In genomic region chr11:125179346-125179745, GRCh38 we compare ENCODE assay signal across 23 cellular contexts. TPM values are rescaled to one million over a fixed set of nuclear protein-coding genes. Genes with fewer than 3 reads are reported as not detected.
DNase-seq lines count a peak whose midpoint lies in the region; ATAC-seq, FAIRE-seq and TF ChIP-seq lines count a peak whose summit lies in the region.
"Had no signal": no experiment of that assay in that cellular context is flagged by ENCODE, and none has a peak within 500 bp of the region (broad histone marks: within the 10 kb centered on the region; RNA-seq: fewer than 3 reads in every experiment).

No MANE protein-coding gene starts in this region.

- no peak for TF ChIP-seq POLR2A in H1 (IDR thresholded peaks at IDR 0.05; ENCODE audit: control extremely low read depth in 1 of 2, low read depth in 2 of 2, low read length in 2 of 2)
- no peak for TF ChIP-seq POLR2A in thyroid gland (IDR thresholded peaks at IDR 0.05)
- TF ChIP-seq POLR2A in adrenal gland (IDR thresholded peaks at IDR 0.05), result no peak

- H3K4me1 Mint-ChIP-seq in neural progenitor cell, result peaks cover 60% of the 10 kb centered on the region

- H3K79me2 ChIP-seq in H1 (ENCODE audit: control insufficient read depth in 1 of 2, insufficient read depth in 2 of 2, low read length in 2 of 2) (no peaks in the 10 kb centered on the region; a peak in 1 of 4 replicates), neural progenitor cell (ENCODE audit: low read depth) (peaks cover 13% of the 10 kb centered on the region)

- H3K14ac ChIP-seq in H1 (ENCODE audit: insufficient read length), result no peak overlapping the region

- no peak overlapping the region for H3K56ac ChIP-seq in H1 (replicated peaks; ENCODE audit: insufficient read length, low read depth, low read length)

- no peak overlapping the region for H3K9ac ChIP-seq in H1 (replicated peaks in 1 of 4; ENCODE audit: extremely low read depth in 1 of 4, low read depth in 3 of 4, low read length in 3 of 4)
- no peak overlapping the region for H3K9ac ChIP-seq in neural progenitor cell

- intact Hi-C loops in thyroid gland (cut with DNase I), result no loop called here
- intact Hi-C loops in adrenal gland (cut with DNase I), result no loop called here

- TF ChIP-seq CTCF in RWPE2 (IDR thresholded peaks at IDR 0.05; ENCODE audit: poor library complexity, severe bottlenecking) (no peak), H1 (IDR thresholded peaks at IDR 0.05; ENCODE audit: control extremely low read depth in 1 of 3, insufficient read depth in 1 of 3, low read depth in 1 of 3, low read length in 3 of 3) (no peak), neural progenitor cell (IDR thresholded peaks at IDR 0.05) (no peak), thyroid gland (IDR thresholded peaks at IDR 0.05) (no peak), adrenal gland (IDR thresholded peaks at IDR 0.05) (no peak)

- H3K36me3 Mint-ChIP-seq in neural progenitor cell, result peaks cover 12% of the 10 kb centered on the region

- H3K9me3 ChIP-seq in RWPE2 (ENCODE audit: severe bottlenecking) (no peaks in the 10 kb centered on the region), H1 (ENCODE audit: insufficient read depth in 2 of 2, low read depth in 1 of 2, low read length in 1 of 2) (no peaks in the 10 kb centered on the region), neural progenitor cell (ENCODE audit: low read depth) (no peaks in the 10 kb centered on the region), thyroid gland (no peaks in the 10 kb centered on the region), adrenal gland (replicated peaks in 1 of 3) (no peaks in the 10 kb centered on the region)
- H3K9me3 ChIP-seq: BE2C had no signal

- no peak overlapping the region for H3K4ac ChIP-seq in H1 (replicated peaks; ENCODE audit: insufficient read length, low read depth, low read length)

- TF ChIP-seq EP300 in H1 (IDR thresholded peaks at IDR 0.05; ENCODE audit: borderline replicate concordance in 1 of 2, low read depth in 2 of 2, low read length in 2 of 2), result no peak

- no peaks in the 10 kb centered on the region; the same call in 1 of the 2 replicates for H3K79me1 ChIP-seq in H1 (ENCODE audit: low read depth, low read length)

- FAIRE-seq in H1 (lab: Jason Lieb, UNC), result no peak
- FAIRE-seq: A204.1, D721Med, H54, HTR-8/SVneo, K562 had no signal

- CTCF ChIA-PET in H1 (lab: Charles Lee; ENCODE audit: partially characterized antibody), result interaction anchor here (0.7 to 2.2 kb wide), 10 partner anchors 9 to 175 kb away, joined by 3 to 6 read pairs (median 4); no protein-coding TSS in a partner anchor

- no peak overlapping the region for H3K27ac ChIP-seq in RWPE2 (ENCODE audit: poor library complexity, severe bottlenecking)
- H3K27ac ChIP-seq in H1 (ENCODE audit: low read depth, low read length), result no peak overlapping the region
- H3K27ac ChIP-seq in neural progenitor cell, result no peak overlapping the region
- H3K27ac ChIP-seq in thyroid gland, result peak overlapping the region in 1 of 3 donors; percentile 27
- no peak overlapping the region for H3K27ac ChIP-seq in adrenal gland
- H3K27ac ChIP-seq: C4-2B had no signal

- H3K27me3 ChIP-seq in RWPE2 (ENCODE audit: insufficient read depth, poor library complexity, severe bottlenecking) (no peaks in the 10 kb centered on the region), H1 (replicated peaks in 1 of 4; ENCODE audit: control insufficient read depth in 3 of 4, extremely low read depth in 1 of 4, insufficient read depth in 3 of 4, low read length in 3 of 4) (no peaks in the 10 kb centered on the region), neural progenitor cell (no peaks in the 10 kb centered on the region), thyroid gland (no peaks in the 10 kb centered on the region), adrenal gland (no peaks in the 10 kb centered on the region)

- TF ChIP-seq RAD21 in H1 (IDR thresholded peaks at IDR 0.05 in 1 of 2, conservative IDR thresholded peaks at IDR 0.05 in 1 of 2; ENCODE audit: low read depth in 2 of 2, low read length in 2 of 2), result no peak

- H3K18ac ChIP-seq in H1 (ENCODE audit: extremely low read depth, low read length), result no peak overlapping the region; the same call in 1 of the 2 replicates

- no peak overlapping the region for H2BK12ac ChIP-seq in H1 (ENCODE audit: low read depth, low read length)

- no peak overlapping the region for H4K5ac ChIP-seq in H1 (ENCODE audit: insufficient read length, low read depth, low read length)

- no peak overlapping the region for H2BK120ac ChIP-seq in H1 (replicated peaks; ENCODE audit: low read depth, low read length)

- H2BK15ac ChIP-seq in H1 (ENCODE audit: low read length), result no peak overlapping the region

- H3F3A ChIP-seq in neural progenitor cell (ENCODE audit: low read depth), result peaks cover 12% of the 10 kb centered on the region

- H4K20me1 ChIP-seq in H1 (replicated peaks in 1 of 2; ENCODE audit: control insufficient read depth in 1 of 2, insufficient read depth in 2 of 2, low read length in 2 of 2) (no peaks in the 10 kb centered on the region), neural progenitor cell (ENCODE audit: low read depth) (peaks cover 35% of the 10 kb centered on the region)

- no peaks in the 10 kb centered on the region for H3K9me3 Mint-ChIP-seq in neural progenitor cell
- H3K9me3 Mint-ChIP-seq: CD4-positive, alpha-beta T cell; HFFc6 had no signal

- 69% methylated on average over 9 of the region's 9 CpGs; no CpG with 5 or more reads in 1 of the 2 experiments for WGBS in H1 (ENCODE audit: extremely low coverage in 1 of 2, insufficient coverage in 1 of 2, insufficient read length in 1 of 2, insufficient replicate concordance in 2 of 2, low coverage in 1 of 2, low lambda C conversion rate in 2 of 2, missing lambda C conversion rate in 1 of 2), 2 experiments
- 75 to 77% methylated on average over 9 of the region's 9 CpGs for WGBS in thyroid gland, 2 donors
- WGBS in adrenal gland, 4 donors, result 68 to 80% (median 77%) methylated on average over 9 of the region's 9 CpGs

- H4K91ac ChIP-seq in H1 (replicated peaks; ENCODE audit: insufficient read length, low read length), result no peak overlapping the region

- no peaks in the 10 kb centered on the region for H3K23me2 ChIP-seq in H1 (ENCODE audit: low read depth, low read length)

- DNase-seq in RWPE2 (ENCODE audit: low spot score), result peak; percentile 19
- no peak for DNase-seq in H1 (ENCODE audit: low read depth in 1 of 2, low spot score in 2 of 2)
- no peak for DNase-seq in neural progenitor cell (ENCODE audit: low spot score)
- DNase-seq in thyroid gland, result peak; percentile 55 to 56
- DNase-seq in C1 segment of cervical spinal cord (lab: John Stamatoyannopoulos, UW), result no peak
- no peak for DNase-seq in DMS153 treated with DMSO at 0.1 percent for 48 hours (lab: John Stamatoyannopoulos, UW; ENCODE audit: unreplicated experiment)
- DNase-seq in adrenal gland, result no peak
- DNase-seq: ACHN; BE2C; Caco-2; CD4-positive, alpha-beta T cell; DMS79 treated with DMSO at 0.1 percent for 48 hours; GF-D8; HCEC 1CT; HFFc6; IMR-90 had no signal

- no peak overlapping the region for H2BK5ac ChIP-seq in H1 (ENCODE audit: low read depth, low read length)

- POLR2A ChIA-PET in H1 (lab: Charles Lee; ENCODE audit: partially characterized antibody), result no interaction called here

- ATAC-seq in RWPE2 (ENCODE audit: low read depth) (no peak), GM21447 (IDR thresholded peaks at IDR 0.05; ENCODE audit: unreplicated experiment) (no peak)
- ATAC-seq: K562 had no signal

- H3K4me2 ChIP-seq in H1 (ENCODE audit: insufficient read depth in 1 of 2, low read depth in 2 of 2, low read length in 2 of 2), result no peak overlapping the region
- H3K4me2 ChIP-seq in neural progenitor cell, result no peak overlapping the region

- peak overlapping the region; percentile 15; the same call in 1 of the 2 replicates for H4K8ac ChIP-seq in H1 (ENCODE audit: extremely low read depth, insufficient read depth, low read length)

- H2BK20ac ChIP-seq in H1 (ENCODE audit: low read length), result no peak overlapping the region

- no peak overlapping the region for H2AK5ac ChIP-seq in H1 (ENCODE audit: low read depth, low read length)

- H3K4me3 ChIP-seq in RWPE2 (ENCODE audit: severe bottlenecking) (no peak overlapping the region), H1 (ENCODE audit: extremely low read depth in 1 of 4, insufficient read depth in 2 of 4, low read depth in 3 of 4, low read length in 4 of 4) (no peak overlapping the region), neural progenitor cell (no peak overlapping the region), thyroid gland (replicated peaks in 1 of 3) (no peak overlapping the region), adrenal gland (no peak overlapping the region)
- H3K4me3 ChIP-seq: K562 had no signal

- H3K4me1 ChIP-seq in RWPE2 (ENCODE audit: insufficient read depth, poor library complexity, severe bottlenecking), result no peaks in the 10 kb centered on the region
- H3K4me1 ChIP-seq in H1 (replicated peaks in 1 of 4; ENCODE audit: control insufficient read depth in 3 of 4, insufficient read depth in 4 of 4, low read length in 3 of 4), result peaks cover 1 to 23% (median 4%) of the 10 kb centered on the region in 4 experiments; a peak in 4 of 7 replicates
- H3K4me1 ChIP-seq in neural progenitor cell, result peaks cover 37% of the 10 kb centered on the region
- peaks cover 38 to 76% of the 10 kb centered on the region in 2 donors for H3K4me1 ChIP-seq in thyroid gland
- H3K4me1 ChIP-seq in adrenal gland (replicated peaks in 1 of 2), result no peaks in the 10 kb centered on the region
- H3K4me1 ChIP-seq: BE2C, Caco-2 had no signal

- no peaks in the 10 kb centered on the region for H3K36me3 ChIP-seq in RWPE2 (ENCODE audit: low read depth)
- H3K36me3 ChIP-seq in H1 (ENCODE audit: control insufficient read depth in 2 of 4, insufficient read depth in 4 of 4, low read length in 3 of 4), result no peaks in the 10 kb centered on the region
- no peaks in the 10 kb centered on the region for H3K36me3 ChIP-seq in neural progenitor cell
- no peaks in the 10 kb centered on the region for H3K36me3 ChIP-seq in thyroid gland
- no peaks in the 10 kb centered on the region for H3K36me3 ChIP-seq in adrenal gland (replicated peaks in 1 of 2)
- H3K36me3 ChIP-seq: BE2C had no signal

- no peak overlapping the region for H3K4me3 Mint-ChIP-seq in neural progenitor cell
- H3K4me3 Mint-ChIP-seq: CD4-positive, alpha-beta T cell; HFFc6 had no signal

- peak overlapping the region; percentile 9 for H3K27ac Mint-ChIP-seq in neural progenitor cell
- H3K27ac Mint-ChIP-seq: CD4-positive, alpha-beta T cell; HFFc6 had no signal

- H3K27me3 Mint-ChIP-seq in neural progenitor cell (ENCODE audit: insufficient read depth, low read depth), result no peaks in the 10 kb centered on the region

- no peak overlapping the region for H2AFZ ChIP-seq in H1 (ENCODE audit: low read length)
- H2AFZ ChIP-seq in neural progenitor cell (replicated peaks), result no peak overlapping the region

- H3K23ac ChIP-seq in H1 (ENCODE audit: insufficient read length), result no peak overlapping the region

RNA-seq across cellular contexts. Expression of gene PKNOX2, which starts 14.8 kb away (rescaled TPM):
- total RNA-seq in H1 (2021; fragmentation: NEBNext Ultra II Directional; extraction: Animal tissue kit (Norgen Biotek cat#: 25700)), result 1.9 and 2.0 TPM in 2 replicates
- polyA plus RNA-seq in H1 (2011; rRNA removed) (2.0 and 2.5 TPM in 2 replicates), adrenal gland (1 to 10 TPM; 2.0 to 2.7 (median 2.0) TPM)
- polyA plus RNA-seq in H1 (2011; cell fraction: cytosol; rRNA removed), result 1.3 TPM
- 2.1 TPM for polyA plus RNA-seq in H1 (2011; cell fraction: nucleus; rRNA removed)
- 2.4 to 3.4 TPM (median 2.8 TPM) in 4 replicates for polyA plus RNA-seq in H1 (2012, experiment 1 of 2)
- polyA plus RNA-seq in H1 (2012, experiment 2 of 2), result 1.4 TPM
- polyA plus RNA-seq in H1 (2013, experiment 1 of 2), result 0.26 TPM
- polyA plus RNA-seq in H1 (2013, experiment 2 of 2), result 0.24 TPM
- polyA minus RNA-seq in H1 (2011; rRNA and poly(A)+ RNA removed), result 1.8 and 1.9 TPM in 2 replicates
- 1.4 TPM for polyA minus RNA-seq in H1 (2011; cell fraction: cytosol; rRNA and poly(A)+ RNA removed)
- 5.6 TPM for polyA minus RNA-seq in H1 (2011; cell fraction: nucleus; rRNA and poly(A)+ RNA removed)
- total RNA-seq in neural progenitor cell (ENCODE audit: low replicate concordance) (4.3 and 7.2 TPM in 2 replicates), thyroid gland (10 to 100 TPM in 3 of 4 donors, 1 to 10 TPM in 1; 6.3 to 28.0 (median 18.7) TPM), adrenal gland (10 to 100 TPM in 5 of 8 donors, 1 to 10 TPM in 3; 1.8 to 34.7 (median 11.1) TPM)
- total RNA-seq: Caco-2; CD4-positive, alpha-beta T cell; K562 had no signal
- polyA plus RNA-seq: K562 had no signal

Comparison
In these comparisons a context has a peak if more than half of its experiments do, and no peak if none do; other contexts are left out.
1. DNase-seq: peak in RWPE2 (single experiment) and thyroid gland (2 of 2); none in H1 (0 of 2), neural progenitor cell (single experiment), C1 segment of cervical spinal cord (0 of 14), DMS153 treated with DMSO at 0.1 percent for 48 hours (single experiment) and adrenal gland (0 of 7).